ENCODE assay signal across 3 cellular contexts in the genomic region with DNA sequence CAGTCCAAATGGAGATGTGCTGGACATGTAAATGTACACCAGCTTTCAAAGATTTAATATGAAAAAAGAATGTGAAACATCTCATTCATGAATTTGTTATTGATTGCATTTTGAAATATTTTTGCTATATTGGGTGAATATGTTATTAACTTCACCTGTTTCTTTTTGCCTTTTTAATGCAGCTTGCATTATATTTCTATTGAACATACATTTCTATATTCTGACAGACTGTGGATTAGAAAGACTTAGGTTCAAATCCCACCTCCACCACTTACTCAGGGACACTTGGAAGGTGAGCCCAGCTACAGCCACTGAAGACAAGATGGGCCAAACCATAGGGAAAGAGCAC.
A peak's percentile ranks its signal among the peaks of the same experiment; 100 is the strongest.
TF ChIP-seq lines count a peak whose summit lies in the region.

No MANE protein-coding gene starts in this region.

TF ChIP-seq in A549, 52 proteins besides CTCF, POLR2A, EP300 and RAD21:
- TF ChIP-seq, protein P1, sequence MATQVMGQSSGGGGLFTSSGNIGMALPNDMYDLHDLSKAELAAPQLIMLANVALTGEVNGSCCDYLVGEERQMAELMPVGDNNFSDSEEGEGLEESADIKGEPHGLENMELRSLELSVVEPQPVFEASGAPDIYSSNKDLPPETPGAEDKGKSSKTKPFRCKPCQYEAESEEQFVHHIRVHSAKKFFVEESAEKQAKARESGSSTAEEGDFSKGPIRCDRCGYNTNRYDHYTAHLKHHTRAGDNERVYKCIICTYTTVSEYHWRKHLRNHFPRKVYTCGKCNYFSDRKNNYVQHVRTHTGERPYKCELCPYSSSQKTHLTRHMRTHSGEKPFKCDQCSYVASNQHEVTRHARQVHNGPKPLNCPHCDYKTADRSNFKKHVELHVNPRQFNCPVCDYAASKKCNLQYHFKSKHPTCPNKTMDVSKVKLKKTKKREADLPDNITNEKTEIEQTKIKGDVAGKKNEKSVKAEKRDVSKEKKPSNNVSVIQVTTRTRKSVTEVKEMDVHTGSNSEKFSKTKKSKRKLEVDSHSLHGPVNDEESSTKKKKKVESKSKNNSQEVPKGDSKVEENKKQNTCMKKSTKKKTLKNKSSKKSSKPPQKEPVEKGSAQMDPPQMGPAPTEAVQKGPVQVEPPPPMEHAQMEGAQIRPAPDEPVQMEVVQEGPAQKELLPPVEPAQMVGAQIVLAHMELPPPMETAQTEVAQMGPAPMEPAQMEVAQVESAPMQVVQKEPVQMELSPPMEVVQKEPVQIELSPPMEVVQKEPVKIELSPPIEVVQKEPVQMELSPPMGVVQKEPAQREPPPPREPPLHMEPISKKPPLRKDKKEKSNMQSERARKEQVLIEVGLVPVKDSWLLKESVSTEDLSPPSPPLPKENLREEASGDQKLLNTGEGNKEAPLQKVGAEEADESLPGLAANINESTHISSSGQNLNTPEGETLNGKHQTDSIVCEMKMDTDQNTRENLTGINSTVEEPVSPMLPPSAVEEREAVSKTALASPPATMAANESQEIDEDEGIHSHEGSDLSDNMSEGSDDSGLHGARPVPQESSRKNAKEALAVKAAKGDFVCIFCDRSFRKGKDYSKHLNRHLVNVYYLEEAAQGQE (IDR thresholded peaks at IDR 0.05) = peak; percentile 78; the same call in 1 of the 2 replicates
- TF ChIP-seq HOXB13 (CRISPR knock-in tag; IDR thresholded peaks at IDR 0.05; ENCODE audit: low read depth) = no peak
TF ChIP-seq in A549: peak in this region for 1.

TF ChIP-seq in GM23338, 12 proteins besides CTCF, POLR2A, EP300 and RAD21 (continues in another document):
- no peak for TF ChIP-seq EZH2 (IDR thresholded peaks at IDR 0.05; ENCODE audit: low read depth, unreplicated experiment)
- TF ChIP-seq EZH2phosphoT487 (IDR thresholded peaks at IDR 0.05; ENCODE audit: unreplicated experiment) = no peak
- TF ChIP-seq, protein P1 (IDR thresholded peaks at IDR 0.05; ENCODE audit: unreplicated experiment) = no peak
- TF ChIP-seq, protein P2, sequence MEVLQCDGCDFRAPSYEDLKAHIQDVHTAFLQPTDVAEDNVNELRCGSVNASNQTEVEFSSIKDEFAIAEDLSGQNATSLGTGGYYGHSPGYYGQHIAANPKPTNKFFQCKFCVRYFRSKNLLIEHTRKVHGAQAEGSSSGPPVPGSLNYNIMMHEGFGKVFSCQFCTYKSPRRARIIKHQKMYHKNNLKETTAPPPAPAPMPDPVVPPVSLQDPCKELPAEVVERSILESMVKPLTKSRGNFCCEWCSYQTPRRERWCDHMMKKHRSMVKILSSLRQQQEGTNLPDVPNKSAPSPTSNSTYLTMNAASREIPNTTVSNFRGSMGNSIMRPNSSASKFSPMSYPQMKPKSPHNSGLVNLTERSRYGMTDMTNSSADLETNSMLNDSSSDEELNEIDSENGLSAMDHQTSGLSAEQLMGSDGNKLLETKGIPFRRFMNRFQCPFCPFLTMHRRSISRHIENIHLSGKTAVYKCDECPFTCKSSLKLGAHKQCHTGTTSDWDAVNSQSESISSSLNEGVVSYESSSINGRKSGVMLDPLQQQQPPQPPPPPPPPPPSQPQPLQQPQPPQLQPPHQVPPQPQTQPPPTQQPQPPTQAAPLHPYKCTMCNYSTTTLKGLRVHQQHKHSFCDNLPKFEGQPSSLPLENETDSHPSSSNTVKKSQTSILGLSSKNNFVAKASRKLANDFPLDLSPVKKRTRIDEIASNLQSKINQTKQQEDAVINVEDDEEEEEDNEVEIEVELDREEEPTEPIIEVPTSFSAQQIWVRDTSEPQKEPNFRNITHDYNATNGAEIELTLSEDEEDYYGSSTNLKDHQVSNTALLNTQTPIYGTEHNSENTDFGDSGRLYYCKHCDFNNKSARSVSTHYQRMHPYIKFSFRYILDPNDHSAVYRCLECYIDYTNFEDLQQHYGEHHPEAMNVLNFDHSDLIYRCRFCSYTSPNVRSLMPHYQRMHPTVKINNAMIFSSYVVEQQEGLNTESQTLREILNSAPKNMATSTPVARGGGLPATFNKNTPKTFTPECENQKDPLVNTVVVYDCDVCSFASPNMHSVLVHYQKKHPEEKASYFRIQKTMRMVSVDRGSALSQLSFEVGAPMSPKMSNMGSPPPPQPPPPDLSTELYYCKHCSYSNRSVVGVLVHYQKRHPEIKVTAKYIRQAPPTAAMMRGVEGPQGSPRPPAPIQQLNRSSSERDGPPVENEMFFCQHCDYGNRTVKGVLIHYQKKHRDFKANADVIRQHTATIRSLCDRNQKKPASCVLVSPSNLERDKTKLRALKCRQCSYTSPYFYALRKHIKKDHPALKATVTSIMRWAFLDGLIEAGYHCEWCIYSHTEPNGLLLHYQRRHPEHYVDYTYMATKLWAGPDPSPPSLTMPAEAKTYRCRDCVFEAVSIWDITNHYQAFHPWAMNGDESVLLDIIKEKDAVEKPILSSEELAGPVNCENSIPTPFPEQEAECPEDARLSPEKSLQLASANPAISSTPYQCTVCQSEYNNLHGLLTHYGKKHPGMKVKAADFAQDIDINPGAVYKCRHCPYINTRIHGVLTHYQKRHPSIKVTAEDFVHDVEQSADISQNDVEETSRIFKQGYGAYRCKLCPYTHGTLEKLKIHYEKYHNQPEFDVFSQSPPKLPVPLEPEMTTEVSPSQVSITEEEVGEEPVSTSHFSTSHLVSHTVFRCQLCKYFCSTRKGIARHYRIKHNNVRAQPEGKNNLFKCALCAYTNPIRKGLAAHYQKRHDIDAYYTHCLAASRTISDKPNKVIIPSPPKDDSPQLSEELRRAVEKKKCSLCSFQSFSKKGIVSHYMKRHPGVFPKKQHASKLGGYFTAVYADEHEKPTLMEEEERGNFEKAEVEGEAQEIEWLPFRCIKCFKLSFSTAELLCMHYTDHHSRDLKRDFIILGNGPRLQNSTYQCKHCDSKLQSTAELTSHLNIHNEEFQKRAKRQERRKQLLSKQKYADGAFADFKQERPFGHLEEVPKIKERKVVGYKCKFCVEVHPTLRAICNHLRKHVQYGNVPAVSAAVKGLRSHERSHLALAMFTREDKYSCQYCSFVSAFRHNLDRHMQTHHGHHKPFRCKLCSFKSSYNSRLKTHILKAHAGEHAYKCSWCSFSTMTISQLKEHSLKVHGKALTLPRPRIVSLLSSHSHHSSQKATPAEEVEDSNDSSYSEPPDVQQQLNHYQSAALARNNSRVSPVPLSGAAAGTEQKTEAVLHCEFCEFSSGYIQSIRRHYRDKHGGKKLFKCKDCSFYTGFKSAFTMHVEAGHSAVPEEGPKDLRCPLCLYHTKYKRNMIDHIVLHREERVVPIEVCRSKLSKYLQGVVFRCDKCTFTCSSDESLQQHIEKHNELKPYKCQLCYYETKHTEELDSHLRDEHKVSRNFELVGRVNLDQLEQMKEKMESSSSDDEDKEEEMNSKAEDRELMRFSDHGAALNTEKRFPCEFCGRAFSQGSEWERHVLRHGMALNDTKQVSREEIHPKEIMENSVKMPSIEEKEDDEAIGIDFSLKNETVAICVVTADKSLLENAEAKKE (CRISPR knock-in tag; IDR thresholded peaks at IDR 0.05) = no peak
- no peak for TF ChIP-seq STAT1 (IDR thresholded peaks at IDR 0.05; ENCODE audit: unreplicated experiment)
- no peak for TF ChIP-seq NANOG (IDR thresholded peaks at IDR 0.05; ENCODE audit: borderline replicate concordance)

TF ChIP-seq in K562, 482 proteins besides CTCF, POLR2A, EP300 and RAD21 (continues in another document):
- TF ChIP-seq HNRNPLL (IDR thresholded peaks at IDR 0.05; ENCODE audit: low read depth, low read length, poor library complexity, severe bottlenecking) (no peak), ZBTB9 (CRISPR knock-in tag; IDR thresholded peaks at IDR 0.05) (0 out of 2 replicates have a peak, but pooled peaks have one; percentile 3), TCF7 (IDR thresholded peaks at IDR 0.05; ENCODE audit: borderline replicate concordance) (no peak), KHSRP (IDR thresholded peaks at IDR 0.05) (no peak), DMBX1 (CRISPR knock-in tag; IDR thresholded peaks at IDR 0.05; ENCODE audit: borderline replicate concordance) (0 out of 2 replicates have a peak, but pooled peaks have one; percentile 3), ZEB2 (IDR thresholded peaks at IDR 0.05) (0 out of 2 replicates have a peak, but pooled peaks have one; percentile 10), BRD9 (IDR thresholded peaks at IDR 0.05; ENCODE audit: low read depth, partially characterized antibody) (peak; percentile 2), BACH1 (tag; IDR thresholded peaks at IDR 0.05) (peak; percentile 88; the same call in 1 of the 2 replicates), CREB3 (tag; conservative IDR thresholded peaks at IDR 0.05; ENCODE audit: low read depth) (peak; percentile 85; the same call in 1 of the 2 replicates), DEAF1 (CRISPR knock-in tag; IDR thresholded peaks at IDR 0.05) (0 out of 2 replicates have a peak, but pooled peaks have one; percentile 18), GATAD2B (IDR thresholded peaks at IDR 0.05; ENCODE audit: borderline replicate concordance) (peak; percentile 2; the same call in 1 of the 2 replicates), SMAD4 (CRISPR knock-in tag; conservative IDR thresholded peaks at IDR 0.05) (no peak), FOSL1 (tag; conservative IDR thresholded peaks at IDR 0.05) (peak; percentile 8; the same call in 1 of the 2 replicates), ZFP36 (IDR thresholded peaks at IDR 0.05; ENCODE audit: low read depth, low read length, partially characterized antibody) (peak; percentile 0), CGGBP1 (CRISPR knock-in tag; IDR thresholded peaks at IDR 0.05) (no peak), GABPB1 (CRISPR knock-in tag; IDR thresholded peaks at IDR 0.05) (0 out of 2 replicates have a peak, but pooled peaks have one; percentile 13), ZNF224 (CRISPR knock-in tag; IDR thresholded peaks at IDR 0.05) (0 out of 2 replicates have a peak, but pooled peaks have one; percentile 2), TAF9B (IDR thresholded peaks at IDR 0.05; ENCODE audit: partially characterized antibody) (no peak)
- TF ChIP-seq, protein P3, sequence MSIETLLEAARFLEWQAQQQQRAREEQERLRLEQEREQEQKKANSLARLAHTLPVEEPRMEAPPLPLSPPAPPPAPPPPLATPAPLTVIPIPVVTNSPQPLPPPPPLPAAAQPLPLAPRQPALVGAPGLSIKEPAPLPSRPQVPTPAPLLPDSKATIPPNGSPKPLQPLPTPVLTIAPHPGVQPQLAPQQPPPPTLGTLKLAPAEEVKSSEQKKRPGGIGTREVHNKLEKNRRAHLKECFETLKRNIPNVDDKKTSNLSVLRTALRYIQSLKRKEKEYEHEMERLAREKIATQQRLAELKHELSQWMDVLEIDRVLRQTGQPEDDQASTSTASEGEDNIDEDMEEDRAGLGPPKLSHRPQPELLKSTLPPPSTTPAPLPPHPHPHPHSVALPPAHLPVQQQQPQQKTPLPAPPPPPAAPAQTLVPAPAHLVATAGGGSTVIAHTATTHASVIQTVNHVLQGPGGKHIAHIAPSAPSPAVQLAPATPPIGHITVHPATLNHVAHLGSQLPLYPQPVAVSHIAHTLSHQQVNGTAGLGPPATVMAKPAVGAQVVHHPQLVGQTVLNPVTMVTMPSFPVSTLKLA (conservative IDR thresholded peaks at IDR 0.05) = 0 out of 4 replicates have a peak, but pooled peaks of 1 of the 2 experiments have one; percentile 3
- TF ChIP-seq, protein P4, sequence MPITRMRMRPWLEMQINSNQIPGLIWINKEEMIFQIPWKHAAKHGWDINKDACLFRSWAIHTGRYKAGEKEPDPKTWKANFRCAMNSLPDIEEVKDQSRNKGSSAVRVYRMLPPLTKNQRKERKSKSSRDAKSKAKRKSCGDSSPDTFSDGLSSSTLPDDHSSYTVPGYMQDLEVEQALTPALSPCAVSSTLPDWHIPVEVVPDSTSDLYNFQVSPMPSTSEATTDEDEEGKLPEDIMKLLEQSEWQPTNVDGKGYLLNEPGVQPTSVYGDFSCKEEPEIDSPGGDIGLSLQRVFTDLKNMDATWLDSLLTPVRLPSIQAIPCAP (CRISPR knock-in tag; IDR thresholded peaks at IDR 0.05; ENCODE audit: borderline replicate concordance) = 0 out of 2 replicates have a peak, but pooled peaks have one; percentile 4
